29 cellular contexts compared by ENCODE assay signal in the genomic region with DNA sequence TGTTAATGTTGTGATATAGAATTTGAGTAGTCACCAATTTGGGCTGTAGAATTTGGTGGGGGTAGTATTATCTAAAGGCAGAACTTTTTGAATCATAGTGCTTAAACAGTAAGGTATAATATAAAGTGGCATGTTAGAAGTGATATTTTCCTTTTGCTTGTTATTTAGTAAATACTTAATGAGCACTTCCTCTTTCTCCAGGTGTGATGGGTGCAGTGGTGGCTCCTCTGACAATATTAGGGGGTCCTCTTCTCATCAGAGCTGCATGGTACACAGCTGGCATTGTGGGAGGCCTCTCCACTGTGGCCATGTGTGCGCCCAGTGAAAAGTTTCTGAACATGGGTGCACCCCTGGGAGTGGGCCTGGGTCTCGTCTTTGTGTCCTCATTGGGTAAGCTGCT. TPM values are rescaled to one million over a fixed set of nuclear protein-coding genes. Genes with fewer than 3 reads are reported as not detected.
"Had no signal": no experiment of that assay in that cellular context is flagged by ENCODE, and none has a peak within 500 bp of the region (broad histone marks: within the 10 kb centered on the region; RNA-seq: fewer than 3 reads in every experiment).

No MANE protein-coding gene starts in this region.

- H3K4me3 Mint-ChIP-seq: activated B cell treated with CpG ODN at 0.5 μM for 24 hours; activated CD4-positive, alpha-beta memory T cell treated with anti-CD3 and anti-CD28 coated beads, Interleukin-2, amount 10 ng/mL, durations not matched to agents 7 days and 5 days; IgD-negative memory B cell; T-cell had no signal

- H3K4me1 Mint-ChIP-seq: activated B cell treated with CpG ODN at 0.5 μM for 24 hours; activated CD4-positive, alpha-beta memory T cell treated with anti-CD3 and anti-CD28 coated beads, Interleukin-2, amount 10 ng/mL, durations not matched to agents 7 days and 5 days had no signal

- DNase-seq: activated B cell treated with CpG ODN at 0.5 μM for 24 hours; activated CD4-positive, alpha-beta memory T cell treated with anti-CD3 and anti-CD28 coated beads, Interleukin-2, amount 10 ng/mL, durations not matched to agents 7 days and 5 days; activated CD4-positive, alpha-beta T cell treated with anti-CD3 and anti-CD28 coated beads for 1 hour; activated CD4-positive, alpha-beta T cell treated with anti-CD3 and anti-CD28 coated beads, Interleukin-2, amount 50 U/mL, for 1 hour; activated CD8-positive, alpha-beta memory T cell treated with anti-CD3 and anti-CD28 coated beads, Interleukin-2, amount 50 U/mL, for 48 hours; activated gamma-delta T cell treated with Interleukin-2 at 50 U/mL for 16 hours; activated T-cell treated with anti-CD3 and anti-CD28 coated beads, Interleukin-2, amount 50 U/mL, for 48 hours; brain microvascular endothelial cell; MG63; NCI-H1105; NCI-H1436; NCI-H1694 treated with DMSO at 0.1 percent for 48 hours; NCI-H2029 treated with DMSO at 0.1 percent for 48 hours; NCI-H345; NCI-H510A; NCI-H69; NK-92 treated with Interleukin-12 subunit alpha and Interleukin-12 subunit beta, amount 100 ng/mL, for 24 hours; OCI-M1; RPMI8226; T-cell; T-helper 2 cell; T1000 had no signal

- ATAC-seq: Panc1, Right ventricle myocardium inferior, T-cell had no signal

- FAIRE-seq: colon, TTC549 had no signal

- H3K27me3 Mint-ChIP-seq: activated B cell treated with CpG ODN at 0.5 μM for 24 hours; activated CD4-positive, alpha-beta memory T cell treated with anti-CD3 and anti-CD28 coated beads, Interleukin-2, amount 10 ng/mL, durations not matched to agents 7 days and 5 days; IgD-negative memory B cell; T-cell had no signal

- H3K9me3 Mint-ChIP-seq: activated B cell treated with CpG ODN at 0.5 μM for 24 hours; activated CD4-positive, alpha-beta memory T cell treated with anti-CD3 and anti-CD28 coated beads, Interleukin-2, amount 10 ng/mL, durations not matched to agents 7 days and 5 days; activated T-helper 2 cell treated with anti-CD3 and anti-CD28 coated beads, Interferon-gamma antibody, Interleukin-2, Interleukin-4, amounts not matched to agents 10 μg/mL and 5 μg/mL and 100 μg/mL, durations not matched to agents 14 hours and 24 hours and 36 hours; IgD-negative memory B cell; T-cell had no signal

- H3K27ac Mint-ChIP-seq: activated B cell treated with CpG ODN at 0.5 μM for 24 hours; activated CD4-positive, alpha-beta memory T cell treated with anti-CD3 and anti-CD28 coated beads, Interleukin-2, amount 10 ng/mL, durations not matched to agents 7 days and 5 days; activated T-helper 2 cell treated with anti-CD3 and anti-CD28 coated beads, Interferon-gamma antibody, Interleukin-2, Interleukin-4, amounts not matched to agents 10 μg/mL and 5 μg/mL and 100 μg/mL, durations not matched to agents 14 hours and 24 hours and 36 hours; IgD-negative memory B cell; T-cell had no signal

- H3K36me3 Mint-ChIP-seq: IgD-negative memory B cell had no signal

RNA-seq across cellular contexts. Expression of a gene that starts 23.7 kb away (rescaled TPM):
- total RNA-seq: activated B cell treated with CpG ODN at 0.5 μM for 24 hours; activated CD4-positive, alpha-beta memory T cell treated with anti-CD3 and anti-CD28 coated beads, Interleukin-2, amount 10 ng/mL, durations not matched to agents 7 days and 5 days; activated T-helper 2 cell treated with anti-CD3 and anti-CD28 coated beads, Interferon-gamma antibody, Interleukin-2, Interleukin-4, amounts not matched to agents 10 μg/mL and 5 μg/mL and 100 μg/mL, durations not matched to agents 14 hours and 24 hours and 36 hours; cardiac muscle cell; Right ventricle myocardium inferior; T-cell had no signal
